ENCODE assay signal across 29 cellular contexts in the genomic region with DNA sequence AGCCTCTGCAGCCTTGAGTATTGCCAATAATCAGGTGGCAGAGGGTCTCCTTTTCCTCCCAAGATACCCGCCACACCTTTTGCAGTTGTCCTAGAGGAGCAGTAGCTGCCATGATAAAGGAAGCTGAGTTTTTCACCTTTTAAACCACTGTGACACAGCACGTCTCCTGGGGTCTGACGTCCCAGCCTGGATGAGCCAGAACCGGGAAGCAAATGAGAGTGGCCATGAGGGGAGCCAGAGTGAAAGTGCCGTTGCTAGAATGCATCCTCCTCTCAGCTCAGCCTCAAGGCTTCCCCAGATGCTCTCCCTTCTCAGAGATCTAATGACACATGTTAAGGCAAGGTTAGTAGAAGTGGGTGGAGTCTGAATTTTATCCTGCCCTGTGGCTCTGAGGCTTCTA. TPM values are rescaled to one million over a fixed set of nuclear protein-coding genes. Genes with fewer than 3 reads are reported as not detected.
"Had no signal": no experiment of that assay in that cellular context is flagged by ENCODE, and none has a peak within 500 bp of the region (broad histone marks: within the 10 kb centered on the region; RNA-seq: fewer than 3 reads in every experiment).

No MANE protein-coding gene starts in this region.

- H3K9me3 Mint-ChIP-seq: activated CD4-positive, alpha-beta T cell treated with anti-CD3 and anti-CD28 coated beads, Interleukin-2, amount 10 ng/mL, durations not matched to agents 24 days and 14 days; activated CD8-positive, alpha-beta T cell treated with anti-CD3 and anti-CD28 coated beads for 36 hours; activated naive CD4-positive, alpha-beta T cell treated with anti-CD3 and anti-CD28 coated beads, Interleukin-2, amount 50 U/mL, for 24 hours; activated T-helper 1 cell treated with anti-CD3 and anti-CD28 coated beads, Interleukin-12 subunit alpha, Interleukin-12 subunit beta, Interleukin-2, Interleukin-4 antibody, amounts not matched to agents 30 ng/mL and 10 ng/mL and 1 ng/mL, durations not matched to agents 14 hours and 24 hours and 36 hours; dendritic cell treated with granulocyte-macrophage colony-stimulating factor and Interleukin-4, amounts not matched to agents 40 ng/mL and 50 ng/mL, for 4 days; nephron; stimulated activated naive B cell treated with anti-CD40 and anti-IgM and Interleukin-4, amounts not matched to agents 10 μg/mL and 1 μg/mL and 100 μg/mL, for 72 hours; T-helper 1 cell treated with Interleukin-12 subunit alpha and Interleukin-12 subunit beta and Interleukin-4 antibody, amounts not matched to agents 30 μg/mL and 1 μg/mL, for 36 hours had no signal

- H3K27ac ChIP-seq: hepatocyte, sigmoid colon, transverse colon, uterus had no signal

- H3K27me3 ChIP-seq: uterus had no signal

- H3K4me3 ChIP-seq: hepatocyte, sigmoid colon, smooth muscle cell, transverse colon, uterus had no signal

- H3K4me3 Mint-ChIP-seq: activated CD4-positive, alpha-beta T cell treated with anti-CD3 and anti-CD28 coated beads, Interleukin-2, amount 10 ng/mL, durations not matched to agents 24 days and 14 days; activated CD8-positive, alpha-beta T cell treated with anti-CD3 and anti-CD28 coated beads for 36 hours; activated naive CD4-positive, alpha-beta T cell treated with anti-CD3 and anti-CD28 coated beads, Interleukin-2, amount 50 U/mL, for 24 hours; activated T-helper 1 cell treated with anti-CD3 and anti-CD28 coated beads, Interleukin-12 subunit alpha, Interleukin-12 subunit beta, Interleukin-2, Interleukin-4 antibody, amounts not matched to agents 30 ng/mL and 10 ng/mL and 1 ng/mL, durations not matched to agents 14 hours and 24 hours and 36 hours; brain; dendritic cell treated with granulocyte-macrophage colony-stimulating factor and Interleukin-4, amounts not matched to agents 40 ng/mL and 50 ng/mL, for 4 days; nephron; stimulated activated naive B cell treated with anti-CD40 and anti-IgM and Interleukin-4, amounts not matched to agents 10 μg/mL and 1 μg/mL and 100 μg/mL, for 72 hours; T-helper 1 cell treated with Interleukin-12 subunit alpha and Interleukin-12 subunit beta and Interleukin-4 antibody, amounts not matched to agents 30 μg/mL and 1 μg/mL, for 36 hours had no signal

- H3K4me1 Mint-ChIP-seq: activated CD4-positive, alpha-beta T cell treated with anti-CD3 and anti-CD28 coated beads, Interleukin-2, amount 10 ng/mL, durations not matched to agents 24 days and 14 days; activated naive CD4-positive, alpha-beta T cell treated with anti-CD3 and anti-CD28 coated beads, Interleukin-2, amount 50 U/mL, for 24 hours; nephron had no signal

- H3K79me2 ChIP-seq: hepatocyte had no signal

- H3K36me3 ChIP-seq: sigmoid colon, transverse colon, uterus had no signal

- H3K27ac Mint-ChIP-seq: activated CD4-positive, alpha-beta T cell treated with anti-CD3 and anti-CD28 coated beads, Interleukin-2, amount 10 ng/mL, durations not matched to agents 24 days and 14 days; activated CD8-positive, alpha-beta T cell treated with anti-CD3 and anti-CD28 coated beads for 36 hours; activated naive CD4-positive, alpha-beta T cell treated with anti-CD3 and anti-CD28 coated beads, Interleukin-2, amount 50 U/mL, for 24 hours; activated T-helper 1 cell treated with anti-CD3 and anti-CD28 coated beads, Interleukin-12 subunit alpha, Interleukin-12 subunit beta, Interleukin-2, Interleukin-4 antibody, amounts not matched to agents 30 ng/mL and 10 ng/mL and 1 ng/mL, durations not matched to agents 14 hours and 24 hours and 36 hours; dendritic cell treated with granulocyte-macrophage colony-stimulating factor and Interleukin-4, amounts not matched to agents 40 ng/mL and 50 ng/mL, for 4 days; nephron; stimulated activated naive B cell treated with anti-CD40 and anti-IgM and Interleukin-4, amounts not matched to agents 10 μg/mL and 1 μg/mL and 100 μg/mL, for 72 hours; T-helper 1 cell treated with Interleukin-12 subunit alpha and Interleukin-12 subunit beta and Interleukin-4 antibody, amounts not matched to agents 30 μg/mL and 1 μg/mL, for 36 hours had no signal

- H3K4me2 ChIP-seq: hepatocyte, smooth muscle cell had no signal

- H3K9me3 ChIP-seq: sigmoid colon, transverse colon, uterus had no signal

- ATAC-seq: activated CD8-positive, alpha-beta T cell treated with anti-CD3 and anti-CD28 coated beads for 36 hours; left ventricle myocardium superior; stimulated activated naive B cell treated with anti-CD40 and anti-IgM and Interleukin-4, amounts not matched to agents 10 μg/mL and 1 μg/mL and 100 μg/mL, for 72 hours had no signal

- H2AFZ ChIP-seq: hepatocyte had no signal

- H3K4me1 ChIP-seq: sigmoid colon, transverse colon, uterus had no signal

- DNase-seq: activated CD4-positive, alpha-beta T cell treated with anti-CD3 and anti-CD28 coated beads, Interleukin-2, amount 10 ng/mL, durations not matched to agents 24 days and 14 days; activated CD8-positive, alpha-beta T cell treated with anti-CD3 and anti-CD28 coated beads for 36 hours; activated gamma-delta T cell; aorta; effector CD8-positive, alpha-beta T cell; foreskin melanocyte; left ventricle myocardium superior; occipital lobe; posterior cingulate gyrus; sigmoid colon; stimulated activated CD4-positive, alpha-beta T cell treated with anti-CD3 and anti-CD28 coated beads, Interleukin-15, amount 100 ng/mL, for 24 hours; stimulated activated CD8-positive, alpha-beta memory T cell treated with anti-CD3 and anti-CD28 coated beads, Interleukin-4, amount 100 ng/mL, for 48 hours; stimulated activated naive B cell treated with anti-CD40 and anti-IgM and Interleukin-4, amounts not matched to agents 10 μg/mL and 1 μg/mL and 100 μg/mL, for 72 hours; T1000; transverse colon; uterus had no signal

- H3K36me3 Mint-ChIP-seq: activated naive CD4-positive, alpha-beta T cell treated with anti-CD3 and anti-CD28 coated beads, Interleukin-2, amount 50 U/mL, for 24 hours; brain; stimulated activated naive B cell treated with anti-CD40 and anti-IgM and Interleukin-4, amounts not matched to agents 10 μg/mL and 1 μg/mL and 100 μg/mL, for 72 hours had no signal

RNA-seq across cellular contexts. Expression of gene HTR3A, which starts 23.4 kb away (rescaled TPM):
- total RNA-seq: activated CD4-positive, alpha-beta T cell treated with anti-CD3 and anti-CD28 coated beads, Interleukin-2, amount 10 ng/mL, durations not matched to agents 24 days and 14 days; activated CD8-positive, alpha-beta T cell treated with anti-CD3 and anti-CD28 coated beads for 36 hours; activated T-helper 1 cell treated with anti-CD3 and anti-CD28 coated beads, Interleukin-12 subunit alpha, Interleukin-12 subunit beta, Interleukin-2, Interleukin-4 antibody, amounts not matched to agents 30 ng/mL and 10 ng/mL and 1 ng/mL, durations not matched to agents 14 hours and 24 hours and 36 hours; aorta; cardiac septum; chondrocyte; hepatocyte; left ventricle myocardium superior; myocyte; smooth muscle cell had no signal
- polyA plus RNA-seq: hepatocyte, smooth muscle cell had no signal

RNA-seq across cellular contexts. Expression of gene HTR3B, which starts 46.9 kb away (rescaled TPM):
- total RNA-seq: activated CD4-positive, alpha-beta T cell treated with anti-CD3 and anti-CD28 coated beads, Interleukin-2, amount 10 ng/mL, durations not matched to agents 24 days and 14 days; activated CD8-positive, alpha-beta T cell treated with anti-CD3 and anti-CD28 coated beads for 36 hours; activated T-helper 1 cell treated with anti-CD3 and anti-CD28 coated beads, Interleukin-12 subunit alpha, Interleukin-12 subunit beta, Interleukin-2, Interleukin-4 antibody, amounts not matched to agents 30 ng/mL and 10 ng/mL and 1 ng/mL, durations not matched to agents 14 hours and 24 hours and 36 hours; aorta; cardiac septum; chondrocyte; left ventricle myocardium superior; mononuclear cell; myocyte; renal cortical epithelial cell; sigmoid colon; smooth muscle cell; uterus had no signal
- polyA plus RNA-seq: aorta, smooth muscle cell had no signal
